ENCODE assay signal across 14 cellular contexts in the genomic region with DNA sequence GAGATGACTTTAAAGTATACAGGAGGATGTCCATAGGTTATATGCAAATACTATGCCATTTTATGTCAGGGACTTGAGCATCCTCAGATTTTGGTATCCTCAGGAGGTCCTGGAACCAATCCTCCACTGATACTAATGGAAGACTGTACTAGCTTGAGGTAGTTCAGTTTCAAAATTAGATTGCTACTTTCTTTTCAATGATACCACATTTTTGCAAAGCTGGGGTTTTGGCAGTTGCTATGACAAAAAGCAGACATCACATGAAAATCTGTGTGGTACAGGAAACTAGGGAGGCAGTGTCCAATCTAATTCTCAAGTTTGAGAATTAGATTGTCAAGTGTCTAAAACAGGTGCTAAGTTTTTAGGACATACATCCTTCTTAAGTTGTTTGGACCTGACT. TPM values are rescaled to one million over a fixed set of nuclear protein-coding genes. Genes with fewer than 3 reads are reported as not detected.
DNase-seq lines count a peak whose midpoint lies in the region; ATAC-seq, FAIRE-seq and TF ChIP-seq lines count a peak whose summit lies in the region.
"Had no signal": no experiment of that assay in that cellular context is flagged by ENCODE, and none has a peak within 500 bp of the region (broad histone marks: within the 10 kb centered on the region; RNA-seq: fewer than 3 reads in every experiment).

No MANE protein-coding gene starts in this region.

- DNase-seq in GM12892 (ENCODE audit: insufficient read length): no peak
- DNase-seq in NCI-H446 (lab: John Stamatoyannopoulos, UW): no peak
- DNase-seq in HUDEP-2 (lab: John Stamatoyannopoulos, UW; ENCODE audit: unreplicated experiment in 76 of 76): no peak
- no peak for DNase-seq in NAMALWA (ENCODE audit: low spot score)
- DNase-seq: AML-193; Caco-2; CD4-positive, alpha-beta T cell; GM23248; KBM-7 had no signal

- H3K9me3 Mint-ChIP-seq in activated T-helper 17 cell treated with anti-CD3 and anti-CD28 coated beads, Interleukin-2, amount 50 U/mL, for 72 hours: peaks cover 18% of the 10 kb centered on the region

- H3K4me3 Mint-ChIP-seq in activated T-helper 17 cell treated with anti-CD3 and anti-CD28 coated beads, Interleukin-2, amount 50 U/mL, for 72 hours: no peak overlapping the region
- H3K4me3 Mint-ChIP-seq: CD4-positive, alpha-beta T cell; IgD-negative memory B cell had no signal

- peak overlapping the region; percentile 47 for H3K27ac Mint-ChIP-seq in activated T-helper 17 cell treated with anti-CD3 and anti-CD28 coated beads, Interleukin-2, amount 50 U/mL, for 72 hours
- H3K27ac Mint-ChIP-seq: CD4-positive, alpha-beta T cell; IgD-negative memory B cell had no signal

- no peak for TF ChIP-seq POLR2A in GM12892 (IDR thresholded peaks at IDR 0.05; ENCODE audit: low read depth, low read length)

- H3K4me1 Mint-ChIP-seq in activated T-helper 17 cell treated with anti-CD3 and anti-CD28 coated beads, Interleukin-2, amount 50 U/mL, for 72 hours: peaks cover 20% of the 10 kb centered on the region

- no peaks in the 10 kb centered on the region for H3K27me3 Mint-ChIP-seq in activated T-helper 17 cell treated with anti-CD3 and anti-CD28 coated beads, Interleukin-2, amount 50 U/mL, for 72 hours
- H3K27me3 Mint-ChIP-seq: CD4-positive, alpha-beta T cell; IgD-negative memory B cell had no signal

- FAIRE-seq in GM12892 (lab: Jason Lieb, UNC): peak; percentile 40
- FAIRE-seq: A204.1, D721Med had no signal

- peaks cover 17% of the 10 kb centered on the region for H3K36me3 Mint-ChIP-seq in activated T-helper 17 cell treated with anti-CD3 and anti-CD28 coated beads, Interleukin-2, amount 50 U/mL, for 72 hours (ENCODE audit: low read depth)

- ATAC-seq in HG02610 (IDR thresholded peaks at IDR 0.05; ENCODE audit: unreplicated experiment): peak; percentile 45
- ATAC-seq in activated T-helper 17 cell treated with anti-CD3 and anti-CD28 coated beads, Interleukin-2, amount 50 U/mL, for 72 hours (replicated peaks): peak; percentile 19

RNA-seq across cellular contexts. Expression of a gene that starts 14.2 kb away (rescaled TPM):
- polyA plus RNA-seq in GM12892 (2012; ENCODE audit: missing spikeins): 13.9 TPM
- 10 to 100 TPM; 21.5 to 22.0 TPM for total RNA-seq in activated T-helper 17 cell treated with anti-CD3 and anti-CD28 coated beads, Interleukin-2, amount 50 U/mL, for 72 hours
